8 cellular contexts compared by ENCODE assay signal in the genomic region with DNA sequence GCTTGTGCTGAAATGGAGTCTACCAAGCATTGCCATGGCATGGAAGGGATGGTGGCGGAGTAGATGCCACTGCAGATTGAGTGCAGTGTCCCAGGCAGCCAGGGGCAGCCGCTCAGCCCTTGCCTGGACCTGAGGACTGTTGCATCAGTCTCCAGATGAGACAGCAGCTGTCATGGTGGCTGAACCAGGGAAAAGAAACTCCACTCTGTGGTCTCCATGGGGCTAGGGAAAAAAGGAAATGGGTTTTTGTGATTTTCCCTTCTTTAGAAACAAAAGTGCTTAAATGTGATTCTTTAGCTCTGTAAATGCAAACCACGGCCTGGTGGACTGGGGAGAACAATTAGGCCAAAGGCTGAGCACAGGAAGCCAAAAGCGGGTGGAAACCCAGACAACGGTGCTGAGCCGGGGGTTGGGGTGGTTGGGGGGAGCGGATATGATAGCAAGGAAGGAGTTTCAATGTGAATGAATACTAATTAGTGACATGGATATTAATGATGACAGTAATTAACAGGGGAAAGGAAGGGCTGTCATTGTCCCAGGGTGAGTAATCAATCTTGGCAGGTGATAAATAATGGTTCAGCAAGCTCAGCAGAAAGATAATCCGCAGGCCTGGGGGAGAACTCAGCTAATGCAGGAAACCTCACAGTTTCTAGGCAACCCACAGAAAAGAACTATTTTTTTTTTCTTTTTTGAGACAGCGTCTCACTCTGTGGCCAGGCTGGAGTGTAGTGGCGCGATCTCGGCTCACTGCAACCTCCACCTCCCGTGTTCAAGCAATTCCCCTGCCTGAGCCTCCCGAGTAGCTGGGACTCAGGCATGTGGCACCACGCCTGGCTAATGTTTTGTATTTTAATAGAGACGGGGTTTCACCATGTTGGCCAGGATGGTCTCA.
DNase-seq lines count a peak whose midpoint lies in the region; ATAC-seq and TF ChIP-seq lines count a peak whose summit lies in the region.

No MANE protein-coding gene starts in this region.

- peaks cover 2% of the 10 kb centered on the region; the same call in 1 of the 2 replicates for H3K4me1 ChIP-seq in H9 (ENCODE audit: insufficient read depth, low read length)
- H3K4me1 ChIP-seq in skeletal muscle tissue (ENCODE audit: control insufficient read depth in 3 of 3, insufficient read depth in 3 of 3, low read length in 3 of 3): peaks cover 0 to 5% (median 2%) of the 10 kb centered on the region in 3 donors

- no peak overlapping the region for H3K23ac ChIP-seq in H9 (ENCODE audit: insufficient read length, low read depth, low read length)

- H3K27me3 ChIP-seq in H9 (ENCODE audit: insufficient read depth, low read length): no peaks in the 10 kb centered on the region
- H3K27me3 ChIP-seq in skeletal muscle tissue (ENCODE audit: control insufficient read depth in 3 of 3, insufficient read depth in 3 of 3, low read length in 3 of 3): no peaks in the 10 kb centered on the region

- H3K4me1 Mint-ChIP-seq in H9: peaks cover 8 to 12% of the 10 kb centered on the region in 2 experiments

- no CpG with 5 or more reads among the region's 16 CpGs for WGBS in H9 (ENCODE audit: extremely low coverage, insufficient read length, low lambda C conversion rate)

- H3K4ac ChIP-seq in H9 (ENCODE audit: low read depth, low read length): no peak overlapping the region

- H3K4me3 ChIP-seq in skeletal muscle tissue (ENCODE audit: low read length in 3 of 3) (no peak overlapping the region), foreskin fibroblast (ENCODE audit: low read depth in 1 of 2, low read length in 2 of 2) (no peak overlapping the region)

- no peak overlapping the region for H2AFZ ChIP-seq in H9 (ENCODE audit: low read length)

- H3K4me2 ChIP-seq in H9 (ENCODE audit: insufficient read depth, insufficient read length, low read length): no peak overlapping the region

- H2BK20ac ChIP-seq in H9 (ENCODE audit: low read depth, low read length, poor library complexity, severe bottlenecking): no peak overlapping the region

- no peak overlapping the region for H4K91ac ChIP-seq in H9 (ENCODE audit: insufficient read length, low read depth, low read length)

- H3K79me1 ChIP-seq in H9 (ENCODE audit: insufficient read depth, low read depth, low read length, poor library complexity, severe bottlenecking): no peaks in the 10 kb centered on the region

- no peak overlapping the region for H2BK5ac ChIP-seq in H9 (ENCODE audit: insufficient read length, low read length)

- H3K23me2 ChIP-seq in H9 (ENCODE audit: insufficient read length, low read depth, low read length, poor library complexity, severe bottlenecking): no peaks in the 10 kb centered on the region

- H3K9me3 ChIP-seq in H9 (ENCODE audit: control insufficient read depth, low read depth, low read length): no peaks in the 10 kb centered on the region
- no peaks in the 10 kb centered on the region for H3K9me3 ChIP-seq in skeletal muscle tissue (ENCODE audit: control insufficient read depth in 3 of 3, low read length in 3 of 3)

- H3K27ac ChIP-seq in H9 (ENCODE audit: insufficient read length, low read depth, low read length) (no peak overlapping the region), caudate nucleus (ENCODE audit: low read depth, low read length) (peak overlapping the region; percentile 62), skeletal muscle tissue (ENCODE audit: low read depth, low read length) (peak overlapping the region; percentile 7)

- no peaks in the 10 kb centered on the region; the same call in 1 of the 2 replicates for H3K27me3 Mint-ChIP-seq in H9 (ENCODE audit: low read depth)

- no peaks in the 10 kb centered on the region; a peak in 1 of 7 replicates for H3K36me3 Mint-ChIP-seq in H9 (ENCODE audit: insufficient read depth in 1 of 3, low read depth in 3 of 3)

- ATAC-seq in GM21360 (IDR thresholded peaks at IDR 0.05; ENCODE audit: unreplicated experiment) (no peak), HG02840 (IDR thresholded peaks at IDR 0.05; ENCODE audit: low FRiP score, unreplicated experiment) (no peak)

- no peak overlapping the region for H4K5ac ChIP-seq in H9 (ENCODE audit: insufficient read length, low read depth, low read length)

- no peaks in the 10 kb centered on the region for H4K20me1 ChIP-seq in H9 (ENCODE audit: control insufficient read depth, insufficient read depth, insufficient read length)

- H3K36me3 ChIP-seq in skeletal muscle tissue (ENCODE audit: control insufficient read depth in 3 of 3, insufficient read depth in 3 of 3, low read length in 3 of 3): no peaks in the 10 kb centered on the region

- H2AK5ac ChIP-seq in H9 (ENCODE audit: insufficient read length, low read length): no peak overlapping the region

- H3K9ac ChIP-seq in H9 (ENCODE audit: extremely low read depth, insufficient read length, low read length) (no peak overlapping the region), skeletal muscle tissue (ENCODE audit: low read depth in 1 of 3, low read length in 3 of 3) (no peak overlapping the region)

- DNase-seq in CD1c-positive myeloid dendritic cell (ENCODE audit: extremely low spot score): peak; percentile 11
- DNase-seq in H9: no peak
- peak; percentile 6 for DNase-seq in T follicular helper cell (ENCODE audit: low read depth)
- DNase-seq in caudate nucleus (lab: John Stamatoyannopoulos, UW): peak in 5 of 61 donors; percentile 5 to 28 (median 25)
- DNase-seq in foreskin fibroblast: no peak

- no peak overlapping the region for H2BK15ac ChIP-seq in H9 (ENCODE audit: low read depth, low read length)

- no peak overlapping the region for H3T11ph ChIP-seq in H9 (ENCODE audit: low read length)

- no peak overlapping the region for H3K4me3 Mint-ChIP-seq in H9

- no peak overlapping the region for H2BK120ac ChIP-seq in H9 (ENCODE audit: low read depth, low read length, poor library complexity, severe bottlenecking)

- no peak overlapping the region for H3K14ac ChIP-seq in H9 (ENCODE audit: insufficient read depth, low read length)

- TF ChIP-seq CTCF in H9 (conservative IDR thresholded peaks at IDR 0.05): no peak
- no peak for TF ChIP-seq CTCF in foreskin fibroblast (IDR thresholded peaks at IDR 0.05; ENCODE audit: low read depth, low read length)

- peak overlapping the region; percentile 86 to 90 (median 89); a peak in 5 of 7 replicates for H3K27ac Mint-ChIP-seq in H9

- no peak overlapping the region for H2BK12ac ChIP-seq in H9 (ENCODE audit: insufficient read length, low read depth, low read length)

- H3K18ac ChIP-seq in H9 (ENCODE audit: insufficient read length, low read depth, low read length): no peak overlapping the region

- H4K8ac ChIP-seq in H9 (replicated peaks; ENCODE audit: insufficient read length, low read depth, low read length): no peak overlapping the region

- H3K56ac ChIP-seq in H9 (ENCODE audit: insufficient read length, low read depth, low read length): no peak overlapping the region

- no peaks in the 10 kb centered on the region for H3K9me3 Mint-ChIP-seq in H9

- no peaks in the 10 kb centered on the region for H3K79me2 ChIP-seq in H9 (ENCODE audit: insufficient read depth, low read length)

Comparison
In these comparisons a context has a peak if more than half of its experiments do, and no peak if none do; other contexts are left out.
1. DNase-seq: peak in CD1c-positive myeloid dendritic cell (single experiment) and T follicular helper cell (single experiment); none in H9 (single experiment) and foreskin fibroblast (0 of 2).